Comparison of ENCODE assay signal across 8 cellular contexts in genomic region chr22:25902402-25902801, GRCh38.
"Had no signal": no experiment of that assay in that cellular context is flagged by ENCODE, and none has a peak within 500 bp of the region (broad histone marks: within the 10 kb centered on the region; RNA-seq: fewer than 3 reads in every experiment).

No MANE protein-coding gene starts in this region.

- DNase-seq: GDM1, GF-D8 had no signal

- ATAC-seq: GM12878 had no signal

- H3K4me3 ChIP-seq: GM12878 had no signal

- FAIRE-seq: G401.6, GM12878, GM12891, GM12892, GM18507, GM19239 had no signal
